Comparison of ENCODE assay signal across 8 cellular contexts in genomic region chr3:46935989-46936620, GRCh38. TPM values are rescaled to one million over a fixed set of nuclear protein-coding genes. Genes with fewer than 3 reads are reported as not detected.
DNase-seq lines count a peak whose midpoint lies in the region; ATAC-seq, FAIRE-seq and TF ChIP-seq lines count a peak whose summit lies in the region.

No MANE protein-coding gene starts in this region.

- peaks cover 84% of the 10 kb centered on the region for H3K36me3 ChIP-seq in DND-41 (ENCODE audit: insufficient read depth, low read length)
- no peaks in the 10 kb centered on the region for H3K36me3 ChIP-seq in Panc1 (ENCODE audit: control insufficient read depth, insufficient read depth, low read length)
- peaks cover 0 to 17% of the 10 kb centered on the region in 2 experiments for H3K36me3 ChIP-seq in endothelial cell of umbilical vein (ENCODE audit: control insufficient read depth in 2 of 2, extremely low read depth in 1 of 2, insufficient read depth in 2 of 2, low read length in 2 of 2)

- H3K4me2 ChIP-seq in DND-41 (ENCODE audit: insufficient read depth, low read length) (no peak overlapping the region), endothelial cell of umbilical vein (ENCODE audit: insufficient read depth, low read length) (no peak overlapping the region)

- in situ Hi-C loops in Panc1 (cut with HindIII; ENCODE audit: low pct_unique_long_range_greater_than_20kb, low sequenced_read_pairs), result no loop called here

- no peaks in the 10 kb centered on the region for H3K9me1 ChIP-seq in endothelial cell of umbilical vein (replicated peaks; ENCODE audit: control insufficient read depth, extremely low read depth, insufficient read depth, low read length)

- H3K79me2 ChIP-seq in DND-41 (ENCODE audit: insufficient read depth, low read length), result peaks cover 99% of the 10 kb centered on the region
- H3K79me2 ChIP-seq in endothelial cell of umbilical vein (ENCODE audit: control insufficient read depth, insufficient read depth, low read length), result peaks cover 65% of the 10 kb centered on the region

- TF ChIP-seq CTCF in DND-41 (IDR thresholded peaks at IDR 0.05; ENCODE audit: borderline replicate concordance, extremely low read depth, low read length, poor library complexity, severe bottlenecking), result no peak
- TF ChIP-seq CTCF in Panc1 (IDR thresholded peaks at IDR 0.05), result no peak
- TF ChIP-seq CTCF in endothelial cell of umbilical vein (IDR thresholded peaks at IDR 0.05; ENCODE audit: extremely low read depth in 1 of 2, insufficient read depth in 1 of 2, low read depth in 1 of 2, low read length in 2 of 2), result no peak

- H3K9me3 ChIP-seq in DND-41 (ENCODE audit: insufficient read depth, low read length, severe bottlenecking), result no peaks in the 10 kb centered on the region
- no peaks in the 10 kb centered on the region for H3K9me3 ChIP-seq in Panc1 (ENCODE audit: control insufficient read depth, insufficient read depth, low read depth, low read length)
- H3K9me3 ChIP-seq in endothelial cell of umbilical vein (replicated peaks; ENCODE audit: control insufficient read depth, insufficient read depth, low read length), result no peaks in the 10 kb centered on the region

- H3K4me1 ChIP-seq in DND-41 (ENCODE audit: insufficient read depth, low read length) (no peaks in the 10 kb centered on the region), Panc1 (ENCODE audit: control insufficient read depth, insufficient read depth, low read length) (peaks cover 40% of the 10 kb centered on the region), endothelial cell of umbilical vein (ENCODE audit: control insufficient read depth, extremely low read depth, insufficient read depth, low read length) (peaks cover 54% of the 10 kb centered on the region)

- TF ChIP-seq POLR2A in endothelial cell of umbilical vein (IDR thresholded peaks at IDR 0.05; ENCODE audit: low read depth, low read length), result no peak

- H3K9ac ChIP-seq in DND-41 (ENCODE audit: low read depth, low read length), result no peak overlapping the region
- no peak overlapping the region for H3K9ac ChIP-seq in endothelial cell of umbilical vein (replicated peaks; ENCODE audit: extremely low read depth, insufficient read depth, low read length)

- CTCF ChIA-PET in Panc1 (lab: Charles Lee) (interaction anchor here (0.5 to 0.7 kb wide), 2 partner anchors 59 to 90 kb away, joined by 3 to 4 read pairs; partner anchors contain the start of gene PTH1R), endothelial cell of umbilical vein (lab: Charles Lee) (interaction anchor here (0.6 to 2.5 kb wide), 22 partner anchors 8 to 388 kb away, joined by 3 to 37 read pairs (median 6); partner anchors contain the start of genes CCDC12 and NBEAL2)

- POLR2A ChIA-PET in Panc1 (lab: Charles Lee), result interaction anchor here (0.5 kb wide), 1 partner anchor 40 kb away, joined by 9 read pairs; no protein-coding TSS in a partner anchor
- POLR2A ChIA-PET in endothelial cell of umbilical vein (lab: Charles Lee), result interaction anchor here (0.6 to 1.6 kb wide), 8 partner anchors 8 to 46 kb away, joined by 3 to 11 read pairs (median 6); partner anchors contain the start of genes CCDC12 and NBEAL2

- H3K27ac ChIP-seq in DND-41 (ENCODE audit: low read length) (peak overlapping the region; percentile 1; the same call in 1 of the 2 replicates), Panc1 (ENCODE audit: low read length) (0 out of 2 replicates have a peak overlapping the region, but pooled peaks have one; percentile 23), endothelial cell of umbilical vein (ENCODE audit: insufficient read depth, low read depth, low read length) (peak overlapping the region; percentile 41)

- H3K27me3 ChIP-seq in DND-41 (ENCODE audit: insufficient read depth, low read length, poor library complexity) (no peaks in the 10 kb centered on the region), Panc1 (ENCODE audit: control insufficient read depth, insufficient read depth, low read length) (no peaks in the 10 kb centered on the region), endothelial cell of umbilical vein (ENCODE audit: control insufficient read depth in 2 of 2, insufficient read depth in 2 of 2, low read length in 2 of 2) (no peaks in the 10 kb centered on the region)

- dilution Hi-C loops in endothelial cell of umbilical vein (cut with MboI; ENCODE audit: extremely low pct_ligation_motif_present, low sequenced_read_pairs), result no loop called here

- ATAC-seq in DND-41 (ENCODE audit: insufficient read depth, low read depth) (no peak), Panc1 (no peak), HG03045 (IDR thresholded peaks at IDR 0.05; ENCODE audit: unreplicated experiment) (no peak), GM18517 (IDR thresholded peaks at IDR 0.05; ENCODE audit: unreplicated experiment) (no peak), HG03378 (IDR thresholded peaks at IDR 0.05; ENCODE audit: unreplicated experiment) (no peak)

- BruUV-seq in Panc1 (replicated peaks; lab: Mats Ljungman, UMichigan) (no TSS peak), endothelial cell of umbilical vein (replicated peaks; lab: Mats Ljungman, UMichigan) (no TSS peak)

- H4K20me1 ChIP-seq in DND-41 (ENCODE audit: insufficient read depth, low read length) (peaks cover 92% of the 10 kb centered on the region), endothelial cell of umbilical vein (replicated peaks; ENCODE audit: control insufficient read depth, extremely low read depth, insufficient read depth, low read length) (no peaks in the 10 kb centered on the region)

- H2AFZ ChIP-seq in DND-41 (ENCODE audit: low read depth, low read length) (no peak overlapping the region), endothelial cell of umbilical vein (ENCODE audit: low read depth, low read length) (no peak overlapping the region)

- H3K4me3 ChIP-seq in DND-41 (ENCODE audit: low read depth in 1 of 2, low read length in 2 of 2), result no peak overlapping the region
- H3K4me3 ChIP-seq in Panc1 (ENCODE audit: low read depth in 2 of 2, low read length in 2 of 2), result no peak overlapping the region
- no peak overlapping the region for H3K4me3 ChIP-seq in endothelial cell of umbilical vein (replicated peaks in 1 of 3; ENCODE audit: insufficient read depth in 1 of 3, low read depth in 1 of 3, low read length in 3 of 3)

- intact Hi-C loops in Panc1 (cut with micrococcal nuclease; ENCODE audit: unreplicated experiment) (no loop called here), endothelial cell of umbilical vein (cut with micrococcal nuclease) (loop anchor here (1.0 kb wide), 2 partner anchors 24 to 40 kb away; partner anchors contain the start of gene CCDC12), posterior vena cava (cut with DNase I) (no loop called here)

- DNase-seq in DND-41 (no peak), Panc1 (ENCODE audit: low read depth, low spot score) (no peak), endothelial cell of umbilical vein (ENCODE audit: low read depth, low spot score) (no peak), posterior vena cava (ENCODE audit: low spot score) (peak; percentile 34), RCC 7860 (ENCODE audit: low spot score) (no peak)

- FAIRE-seq in endothelial cell of umbilical vein (lab: Jason Lieb, UNC) (peak; percentile 67), RCC 7860 (lab: Jason Lieb, UNC) (no peak)

TF ChIP-seq in endothelial cell of umbilical vein, 7 proteins besides CTCF, POLR2A, EP300 and RAD21 (continues in another document):
- TF ChIP-seq GATA2 (IDR thresholded peaks at IDR 0.05; ENCODE audit: insufficient read depth, insufficient read length, low read depth, low read length) (no peak), JUN (IDR thresholded peaks at IDR 0.05; ENCODE audit: borderline replicate concordance, insufficient read depth, insufficient read length, low read depth) (no peak), MAX (IDR thresholded peaks at IDR 0.05; ENCODE audit: insufficient read depth, insufficient read length) (no peak)

RNA-seq across cellular contexts. Expression of gene CCDC12, which starts 40.4 kb away (rescaled TPM):
- total RNA-seq in Panc1 (2021; ENCODE audit: unreplicated experiment) (35.5 TPM), endothelial cell of umbilical vein (45.0 and 50.5 TPM in 2 replicates), posterior vena cava (10 to 100 TPM; 21.5 to 26.0 TPM)
- polyA plus RNA-seq in Panc1 (2012; ENCODE audit: insufficient read length), result 54.3 TPM
- 31.2 and 35.1 TPM in 2 replicates for polyA plus RNA-seq in endothelial cell of umbilical vein
- 48.1 and 49.0 TPM in 2 replicates for polyA plus RNA-seq in endothelial cell of umbilical vein (2011; cell fraction: cytosol; rRNA removed)
- 58.5 and 62.2 TPM in 2 replicates for polyA plus RNA-seq in endothelial cell of umbilical vein (2011; cell fraction: nucleus; rRNA removed)
- polyA plus RNA-seq in endothelial cell of umbilical vein (2012), result 24.0 and 28.2 TPM in 2 replicates
- 64.5 and 73.4 TPM in 2 replicates for polyA minus RNA-seq in endothelial cell of umbilical vein
- polyA minus RNA-seq in endothelial cell of umbilical vein (2011; cell fraction: cytosol; rRNA and poly(A)+ RNA removed), result 13.3 TPM
- polyA minus RNA-seq in endothelial cell of umbilical vein (2011; cell fraction: nucleus; rRNA and poly(A)+ RNA removed), result 64.2 and 70.6 TPM in 2 replicates

RNA-seq across cellular contexts. Expression of gene NBEAL2, which starts 43.4 kb away (rescaled TPM):
- 38.8 TPM for total RNA-seq in Panc1 (2021; ENCODE audit: unreplicated experiment)
- 46.2 TPM for polyA plus RNA-seq in Panc1 (2012; ENCODE audit: insufficient read length)
- total RNA-seq in endothelial cell of umbilical vein, result 84.7 and 90.1 TPM in 2 replicates
- 48.0 and 51.9 TPM in 2 replicates for polyA plus RNA-seq in endothelial cell of umbilical vein
- 18.2 and 22.1 TPM in 2 replicates for polyA plus RNA-seq in endothelial cell of umbilical vein (2011; cell fraction: cytosol; rRNA removed)
- polyA plus RNA-seq in endothelial cell of umbilical vein (2011; cell fraction: nucleus; rRNA removed), result 329 and 436 TPM in 2 replicates
- 38.7 and 46.6 TPM in 2 replicates for polyA plus RNA-seq in endothelial cell of umbilical vein (2012)
- 38.0 and 60.8 TPM in 2 replicates for polyA minus RNA-seq in endothelial cell of umbilical vein
- polyA minus RNA-seq in endothelial cell of umbilical vein (2011; cell fraction: cytosol; rRNA and poly(A)+ RNA removed), result 8.8 TPM
- 67.7 and 92.5 TPM in 2 replicates for polyA minus RNA-seq in endothelial cell of umbilical vein (2011; cell fraction: nucleus; rRNA and poly(A)+ RNA removed)
- 10 to 100 TPM; 26.0 to 33.1 TPM for total RNA-seq in posterior vena cava

RNA-seq across cellular contexts. Expression of gene PTH1R, which starts 58.6 kb away (rescaled TPM):
- total RNA-seq in Panc1 (2021; ENCODE audit: unreplicated experiment) (not detected), endothelial cell of umbilical vein (0.46 and 0.65 TPM in 2 replicates), posterior vena cava (10 to 100 TPM in 1 of 2 donors, 1 to 10 TPM in 1; 5.8 to 17.9 TPM)
- not detected for polyA plus RNA-seq in Panc1 (2012; ENCODE audit: insufficient read length)
- polyA plus RNA-seq in endothelial cell of umbilical vein, result 0.08 TPM in 1 of 2 replicates, not detected in the other
- polyA plus RNA-seq in endothelial cell of umbilical vein (2011; cell fraction: cytosol; rRNA removed), result 0.14 and 0.25 TPM in 2 replicates
- polyA plus RNA-seq in endothelial cell of umbilical vein (2011; cell fraction: nucleus; rRNA removed), result 0.15 and 0.30 TPM in 2 replicates
- 0.17 TPM in 1 of 2 replicates, not detected in the other for polyA plus RNA-seq in endothelial cell of umbilical vein (2012)
- polyA minus RNA-seq in endothelial cell of umbilical vein, result not detected in 2 replicates
- not detected for polyA minus RNA-seq in endothelial cell of umbilical vein (2011; cell fraction: cytosol; rRNA and poly(A)+ RNA removed)
- polyA minus RNA-seq in endothelial cell of umbilical vein (2011; cell fraction: nucleus; rRNA and poly(A)+ RNA removed), result not detected in 2 replicates
